In the genomic region with DNA sequence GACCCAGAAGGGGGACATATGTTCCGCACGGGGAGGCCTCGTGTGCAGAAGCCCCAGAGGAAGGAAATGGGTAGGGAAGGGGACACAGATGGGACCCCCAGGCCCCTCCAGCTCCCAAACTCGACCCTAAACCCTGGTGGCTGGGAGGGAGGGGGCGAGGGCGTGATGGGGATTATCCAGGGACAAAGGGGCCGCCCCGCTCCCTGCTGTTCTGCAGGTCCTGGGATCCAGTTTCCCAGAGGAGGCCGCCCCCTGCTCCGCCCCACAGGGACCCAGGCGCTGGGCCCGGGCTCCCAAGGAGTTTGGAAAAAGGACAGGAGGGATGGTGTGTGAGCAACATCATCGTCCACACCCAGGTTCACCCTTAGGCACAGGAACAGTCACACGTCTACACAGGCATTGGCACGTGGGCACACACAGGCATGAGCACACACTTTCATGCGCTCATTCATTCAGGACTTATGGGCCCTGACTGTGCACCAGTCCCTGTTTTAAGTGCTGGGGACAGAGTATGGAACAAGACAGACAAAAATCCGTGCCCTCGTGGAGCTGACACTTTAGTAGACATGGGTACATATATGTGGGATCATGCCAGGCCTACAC, we compare ENCODE assay signal across 17 cellular contexts. TPM values are rescaled to one million over a fixed set of nuclear protein-coding genes. Genes with fewer than 3 reads are reported as not detected.
DNase-seq lines count a peak whose midpoint lies in the region; ATAC-seq, FAIRE-seq and TF ChIP-seq lines count a peak whose summit lies in the region.
"Had no signal": no experiment of that assay in that cellular context is flagged by ENCODE, and none has a peak within 500 bp of the region (broad histone marks: within the 10 kb centered on the region; RNA-seq: fewer than 3 reads in every experiment).

No MANE protein-coding gene starts in this region.

- no peaks in the 10 kb centered on the region for H3K9me3 Mint-ChIP-seq in stimulated activated naive B cell treated with anti-CD40 and anti-IgM and Interleukin-4, amounts not matched to agents 10 μg/mL and 1 μg/mL and 100 μg/mL, for 72 hours
- H3K9me3 Mint-ChIP-seq: CD8-positive, alpha-beta T cell; IgD-negative memory B cell had no signal

- intact Hi-C loops in IMR-90 (cut with micrococcal nuclease) = no loop called here

- H3K79me2 ChIP-seq in H1 (ENCODE audit: control insufficient read depth in 1 of 2, insufficient read depth in 2 of 2, low read length in 2 of 2) = no peaks in the 10 kb centered on the region

- no peak overlapping the region for H2AK9ac ChIP-seq in IMR-90 (replicated peaks; ENCODE audit: low read depth, low read length, poor library complexity)

- FAIRE-seq in H1 (lab: Jason Lieb, UNC) = no peak

- POLR2A ChIA-PET in IMR-90 (lab: Charles Lee; ENCODE audit: unreplicated experiment) = no interaction called here
- POLR2A ChIA-PET in H1 (lab: Charles Lee; ENCODE audit: partially characterized antibody) = interaction anchor here (1.2 to 1.9 kb wide), 4 partner anchors 14 to 66 kb away, joined by 3 to 8 read pairs (median 6); a partner anchor contains a TSS

- whole genome bisulfite sequencing in IMR-90 (ENCODE audit: extremely low coverage in 2 of 2, insufficient read length in 1 of 2), 2 experiments = 58% methylated on average over 7 of the region's 18 CpGs; no CpG with 5 or more reads in 1 of the 2 experiments
- 65% methylated on average over 14 of the region's 18 CpGs; no CpG with 5 or more reads in 1 of the 2 experiments for WGBS in H1 (ENCODE audit: extremely low coverage in 1 of 2, insufficient coverage in 1 of 2, insufficient read length in 1 of 2, insufficient replicate concordance in 2 of 2, low coverage in 1 of 2, low lambda C conversion rate in 2 of 2, missing lambda C conversion rate in 1 of 2), 2 experiments

- H3K27me3 Mint-ChIP-seq in stimulated activated naive B cell treated with anti-CD40 and anti-IgM and Interleukin-4, amounts not matched to agents 10 μg/mL and 1 μg/mL and 100 μg/mL, for 72 hours = peaks cover 0 to 3% of the 10 kb centered on the region in 2 donors
- H3K27me3 Mint-ChIP-seq: B cell, IgD-negative memory B cell had no signal

- in situ Hi-C loops in IMR-90 (cut with MboI; ENCODE audit: low sequenced_read_pairs) = no loop called here

- H2AK5ac ChIP-seq in IMR-90 (ENCODE audit: low read depth, low read length) (no peak overlapping the region), H1 (ENCODE audit: low read depth, low read length) (0 out of 2 replicates have a peak overlapping the region, but pooled peaks have one; percentile 44)

- no peaks in the 10 kb centered on the region for H3K36me3 Mint-ChIP-seq in stimulated activated naive B cell treated with anti-CD40 and anti-IgM and Interleukin-4, amounts not matched to agents 10 μg/mL and 1 μg/mL and 100 μg/mL, for 72 hours
- H3K36me3 Mint-ChIP-seq: CD8-positive, alpha-beta T cell; IgD-negative memory B cell had no signal

- CTCF ChIA-PET in IMR-90 (lab: Yijun Ruan, JAX) = no interaction called here
- CTCF ChIA-PET in H1 (lab: Charles Lee; ENCODE audit: partially characterized antibody) = interaction anchor here (0.7 to 1.9 kb wide), 4 partner anchors 9 to 108 kb away, joined by 3 to 8 read pairs (median 3); no protein-coding TSS in a partner anchor

- H3K18ac ChIP-seq in IMR-90 (ENCODE audit: low read depth, low read length) (no peak overlapping the region), H1 (ENCODE audit: extremely low read depth, low read length) (peak overlapping the region; percentile 86; the same call in 1 of the 2 replicates)

- ATAC-seq in IMR-90 (ENCODE audit: low read depth) = no peak
- ATAC-seq in stimulated activated naive B cell treated with anti-CD40 and anti-IgM and Interleukin-4, amounts not matched to agents 10 μg/mL and 1 μg/mL and 100 μg/mL, for 72 hours (replicated peaks) = no peak
- ATAC-seq in GM21528 (IDR thresholded peaks at IDR 0.05; ENCODE audit: low FRiP score, unreplicated experiment) = no peak
- ATAC-seq: CD8-positive, alpha-beta T cell had no signal

- no peak overlapping the region for H4K5ac ChIP-seq in IMR-90 (ENCODE audit: low read depth, low read length)
- H4K5ac ChIP-seq in H1 (ENCODE audit: insufficient read length, low read depth, low read length) = peak overlapping the region; percentile 9

- dilution Hi-C loops in IMR-90 (cut with HindIII; ENCODE audit: low sequenced_read_pairs, unreplicated experiment) = no loop called here

- TF ChIP-seq POLR2A in IMR-90 (IDR thresholded peaks at IDR 0.05; ENCODE audit: low read depth, low read length) (no peak), H1 (IDR thresholded peaks at IDR 0.05; ENCODE audit: control extremely low read depth in 1 of 2, low read depth in 2 of 2, low read length in 2 of 2) (no peak)

- TF ChIP-seq CTCF in IMR-90 (conservative IDR thresholded peaks at IDR 0.05; ENCODE audit: low read depth, low read length) = no peak
- TF ChIP-seq CTCF in H1 (IDR thresholded peaks at IDR 0.05; ENCODE audit: control extremely low read depth in 1 of 3, insufficient read depth in 1 of 3, low read depth in 1 of 3, low read length in 3 of 3) = no peak

- H2BK12ac ChIP-seq in H1 (ENCODE audit: low read depth, low read length) = peak overlapping the region; percentile 52; the same call in 1 of the 2 replicates

- BruUV-seq in IMR-90 (replicated peaks; lab: Mats Ljungman, UMichigan) = no TSS peak

- no peak overlapping the region for H3K4me2 ChIP-seq in IMR-90 (ENCODE audit: low read depth, low read length)
- H3K4me2 ChIP-seq in H1 (ENCODE audit: insufficient read depth in 1 of 2, low read depth in 2 of 2, low read length in 2 of 2) = peak overlapping the region; percentile 30 to 45
- H3K4me2 ChIP-seq: PC-9 had no signal

- no peak overlapping the region for H3K23ac ChIP-seq in IMR-90 (ENCODE audit: low read depth, low read length)
- H3K23ac ChIP-seq in H1 (ENCODE audit: insufficient read length) = no peak overlapping the region

- H3K9me3 ChIP-seq in IMR-90 (ENCODE audit: control insufficient read depth, insufficient read depth, low read length) (no peaks in the 10 kb centered on the region), H1 (ENCODE audit: insufficient read depth in 2 of 2, low read depth in 1 of 2, low read length in 1 of 2) (no peaks in the 10 kb centered on the region)

- H3K4ac ChIP-seq in IMR-90 (ENCODE audit: low read depth, low read length) (no peak overlapping the region), H1 (replicated peaks; ENCODE audit: insufficient read length, low read depth, low read length) (no peak overlapping the region)

- no peaks in the 10 kb centered on the region for H3K23me2 ChIP-seq in H1 (ENCODE audit: low read depth, low read length)

- no peak overlapping the region for H3K56ac ChIP-seq in IMR-90 (ENCODE audit: extremely low read depth, insufficient read depth, low read length)
- H3K56ac ChIP-seq in H1 (replicated peaks; ENCODE audit: insufficient read length, low read depth, low read length) = no peak overlapping the region

- no peaks in the 10 kb centered on the region for H3K9me1 ChIP-seq in IMR-90 (ENCODE audit: insufficient read depth, low read length)

- H2AFZ ChIP-seq in IMR-90 (replicated peaks; ENCODE audit: low read length, poor library complexity) = peak overlapping the region; percentile 8
- H2AFZ ChIP-seq in H1 (ENCODE audit: low read length) = peak overlapping the region; percentile 65; the same call in 1 of the 2 replicates
- H2AFZ ChIP-seq: PC-9 had no signal

- H3K14ac ChIP-seq in IMR-90 (replicated peaks; ENCODE audit: low read depth, low read length) (no peak overlapping the region), H1 (ENCODE audit: insufficient read length) (no peak overlapping the region)

- no peaks in the 10 kb centered on the region for H3K79me1 ChIP-seq in IMR-90 (ENCODE audit: low read depth in 1 of 2, low read length in 2 of 2)
- no peaks in the 10 kb centered on the region for H3K79me1 ChIP-seq in H1 (ENCODE audit: low read depth, low read length)

- no peak for TF ChIP-seq EP300 in H1 (IDR thresholded peaks at IDR 0.05; ENCODE audit: borderline replicate concordance in 1 of 2, low read depth in 2 of 2, low read length in 2 of 2)

- no peaks in the 10 kb centered on the region for H3K27me3 ChIP-seq in IMR-90 (ENCODE audit: control insufficient read depth, insufficient read depth, low read length)
- no peaks in the 10 kb centered on the region for H3K27me3 ChIP-seq in H1 (replicated peaks in 1 of 4; ENCODE audit: control insufficient read depth in 3 of 4, extremely low read depth in 1 of 4, insufficient read depth in 3 of 4, low read length in 3 of 4)

- no peak for DNase-seq in IMR-90
- peak in 1 of 2 experiments; percentile 65 for DNase-seq in H1 (ENCODE audit: low read depth in 1 of 2, low spot score in 2 of 2)
- DNase-seq in iPS-NIHi11 (ENCODE audit: low spot score) = peak; percentile 61
- DNase-seq in stimulated activated naive B cell treated with anti-CD40 and anti-IgM and Interleukin-4, amounts not matched to agents 10 μg/mL and 1 μg/mL and 100 μg/mL, for 72 hours = no peak
- DNase-seq in activated CD4-positive, CD25-positive, alpha-beta regulatory T cell treated with anti-CD3 and anti-CD28 coated beads, Interleukin-2, amount 50 U/mL, for 72 hours = no peak
- no peak for DNase-seq in stimulated activated CD4-positive, alpha-beta T cell treated with anti-CD3 and anti-CD28 coated beads, Interleukin-12 subunit alpha, Interleukin-12 subunit beta, amount 100 ng/mL, for 4 hours
- no peak for DNase-seq in islet precursor cell
- DNase-seq: CD8-positive, alpha-beta T cell; NCI-H1105 treated with DMSO at 0.1 percent for 48 hours; NCI-H1694 treated with DMSO at 0.1 percent for 48 hours; NCI-H345; NCI-H69; PC-9; SW 1271 had no signal

- no peak overlapping the region for H3K27ac ChIP-seq in IMR-90 (ENCODE audit: insufficient read depth, low read length)
- H3K27ac ChIP-seq in H1 (ENCODE audit: low read depth, low read length) = no peak overlapping the region
- H3K27ac ChIP-seq: PC-9 had no signal

- no peak for TF ChIP-seq RAD21 in IMR-90 (IDR thresholded peaks at IDR 0.05; ENCODE audit: low read length)
- TF ChIP-seq RAD21 in H1 (IDR thresholded peaks at IDR 0.05 in 1 of 2, conservative IDR thresholded peaks at IDR 0.05 in 1 of 2; ENCODE audit: low read depth in 2 of 2, low read length in 2 of 2) = no peak

- H4K20me1 ChIP-seq in IMR-90 (ENCODE audit: insufficient read depth, low read length) (no peaks in the 10 kb centered on the region), H1 (replicated peaks in 1 of 2; ENCODE audit: control insufficient read depth in 1 of 2, insufficient read depth in 2 of 2, low read length in 2 of 2) (no peaks in the 10 kb centered on the region)

- no peak overlapping the region for H2BK15ac ChIP-seq in IMR-90 (ENCODE audit: low read depth, low read length)
- H2BK15ac ChIP-seq in H1 (ENCODE audit: low read length) = peak overlapping the region; percentile 73; the same call in 1 of the 2 replicates

- H2BK5ac ChIP-seq in IMR-90 (ENCODE audit: low read depth, low read length, poor library complexity, severe bottlenecking) (no peak overlapping the region), H1 (ENCODE audit: low read depth, low read length) (no peak overlapping the region)

- no peak overlapping the region for H2BK120ac ChIP-seq in IMR-90 (ENCODE audit: low read depth, low read length)
- no peak overlapping the region for H2BK120ac ChIP-seq in H1 (replicated peaks; ENCODE audit: low read depth, low read length)

- H4K8ac ChIP-seq in IMR-90 (ENCODE audit: low read depth in 2 of 2, low read length in 2 of 2) (no peak overlapping the region), H1 (ENCODE audit: extremely low read depth, insufficient read depth, low read length) (peak overlapping the region; percentile 4; the same call in 1 of the 2 replicates)

- H3K9ac ChIP-seq in IMR-90 (ENCODE audit: low read depth, low read length) (no peak overlapping the region), H1 (replicated peaks in 1 of 4; ENCODE audit: extremely low read depth in 1 of 4, low read depth in 3 of 4, low read length in 3 of 4) (no peak overlapping the region)

- no peak overlapping the region for H2BK20ac ChIP-seq in IMR-90 (ENCODE audit: low read depth, low read length)
- H2BK20ac ChIP-seq in H1 (ENCODE audit: low read length) = no peak overlapping the region

- peaks cover 4% of the 10 kb centered on the region in 2 donors for H3K4me1 Mint-ChIP-seq in stimulated activated naive B cell treated with anti-CD40 and anti-IgM and Interleukin-4, amounts not matched to agents 10 μg/mL and 1 μg/mL and 100 μg/mL, for 72 hours
- H3K4me1 Mint-ChIP-seq: IgD-negative memory B cell had no signal

- no peaks in the 10 kb centered on the region for H3K36me3 ChIP-seq in IMR-90 (ENCODE audit: control insufficient read depth, insufficient read depth, low read length)
- H3K36me3 ChIP-seq in H1 (ENCODE audit: control insufficient read depth in 2 of 4, insufficient read depth in 4 of 4, low read length in 3 of 4) = no peaks in the 10 kb centered on the region

- H3K4me1 ChIP-seq in IMR-90 (ENCODE audit: control insufficient read depth, insufficient read depth, low read length) (no peaks in the 10 kb centered on the region; the same call in 1 of the 2 replicates), H1 (replicated peaks in 1 of 4; ENCODE audit: control insufficient read depth in 3 of 4, insufficient read depth in 4 of 4, low read length in 3 of 4) (peaks cover 0 to 9% (median 7%) of the 10 kb centered on the region in 4 experiments; a peak in 6 of 7 replicates)

- peak overlapping the region; percentile 25 for H3K27ac Mint-ChIP-seq in stimulated activated naive B cell treated with anti-CD40 and anti-IgM and Interleukin-4, amounts not matched to agents 10 μg/mL and 1 μg/mL and 100 μg/mL, for 72 hours
- H3K27ac Mint-ChIP-seq: B cell; CD8-positive, alpha-beta T cell; IgD-negative memory B cell had no signal

- no peak overlapping the region for H4K91ac ChIP-seq in IMR-90 (ENCODE audit: insufficient read depth, low read depth, low read length)
- peak overlapping the region; percentile 39 for H4K91ac ChIP-seq in H1 (replicated peaks; ENCODE audit: insufficient read length, low read length)

- H3K4me3 ChIP-seq in IMR-90 (ENCODE audit: insufficient read depth, low read depth, low read length) = no peak overlapping the region
- no peak overlapping the region for H3K4me3 ChIP-seq in H1 (ENCODE audit: extremely low read depth in 1 of 4, insufficient read depth in 2 of 4, low read depth in 3 of 4, low read length in 4 of 4)
- H3K4me3 ChIP-seq: PC-9 had no signal

- no peak overlapping the region for H3K4me3 Mint-ChIP-seq in stimulated activated naive B cell treated with anti-CD40 and anti-IgM and Interleukin-4, amounts not matched to agents 10 μg/mL and 1 μg/mL and 100 μg/mL, for 72 hours
- H3K4me3 Mint-ChIP-seq: B cell; CD8-positive, alpha-beta T cell; IgD-negative memory B cell had no signal

RNA-seq across cellular contexts. Expression of a gene that starts 12.8 kb away (rescaled TPM):
- 5.0 and 5.8 TPM in 2 replicates for total RNA-seq in IMR-90 (2012; rRNA removed)
- 13.8 and 19.6 TPM in 2 replicates for polyA plus RNA-seq in IMR-90 (2012; rRNA removed)
- 14.1 and 16.6 TPM in 2 replicates for polyA plus RNA-seq in IMR-90 (2012; cell fraction: cytosol; rRNA removed)
- 29.8 and 57.4 TPM in 2 replicates for polyA plus RNA-seq in IMR-90 (2012; cell fraction: nucleus; rRNA removed; ENCODE audit: low replicate concordance)
- total RNA-seq in H1 (2021; fragmentation: NEBNext Ultra II Directional; extraction: Animal tissue kit (Norgen Biotek cat#: 25700)) = 72.2 and 74.8 TPM in 2 replicates
- polyA plus RNA-seq in H1 (2011; rRNA removed) = 47.2 and 77.3 TPM in 2 replicates
- polyA plus RNA-seq in H1 (2011; cell fraction: cytosol; rRNA removed) = 36.7 TPM
- 70.9 TPM for polyA plus RNA-seq in H1 (2011; cell fraction: nucleus; rRNA removed)
- 35.8 to 54.6 TPM (median 48.7 TPM) in 4 replicates for polyA plus RNA-seq in H1 (2012, experiment 1 of 2)
- 41.4 TPM for polyA plus RNA-seq in H1 (2012, experiment 2 of 2)
- 42.8 TPM for polyA plus RNA-seq in H1 (2013, experiment 1 of 2)
- 45.1 TPM for polyA plus RNA-seq in H1 (2013, experiment 2 of 2)
- polyA minus RNA-seq in H1 (2011; rRNA and poly(A)+ RNA removed) = 9.9 and 13.9 TPM in 2 replicates
- 46.6 TPM for polyA minus RNA-seq in H1 (2011; cell fraction: cytosol; rRNA and poly(A)+ RNA removed)
- 25.4 TPM for polyA minus RNA-seq in H1 (2011; cell fraction: nucleus; rRNA and poly(A)+ RNA removed)

RNA-seq across cellular contexts. Expression of a gene that starts 14.1 kb away (rescaled TPM):
- 0.18 and 0.56 TPM in 2 replicates for total RNA-seq in IMR-90 (2012; rRNA removed)
- polyA plus RNA-seq in IMR-90 (2012; rRNA removed) = 12.9 and 13.8 TPM in 2 replicates
- 12.9 and 21.8 TPM in 2 replicates for polyA plus RNA-seq in IMR-90 (2012; cell fraction: cytosol; rRNA removed)
- polyA plus RNA-seq in IMR-90 (2012; cell fraction: nucleus; rRNA removed; ENCODE audit: low replicate concordance) = 10.8 and 14.0 TPM in 2 replicates
- total RNA-seq in H1 (2021; fragmentation: NEBNext Ultra II Directional; extraction: Animal tissue kit (Norgen Biotek cat#: 25700)) = 0.77 and 0.97 TPM in 2 replicates
- polyA plus RNA-seq in H1 (2011; rRNA removed) = 3.4 and 5.0 TPM in 2 replicates
- polyA plus RNA-seq in H1 (2011; cell fraction: cytosol; rRNA removed) = 1.3 TPM
- 3.2 TPM for polyA plus RNA-seq in H1 (2011; cell fraction: nucleus; rRNA removed)
- 0.50 to 1.1 TPM (median 1.00 TPM) in 4 replicates for polyA plus RNA-seq in H1 (2012, experiment 1 of 2)
- polyA plus RNA-seq in H1 (2012, experiment 2 of 2) = 1.0 TPM
- polyA plus RNA-seq in H1 (2013, experiment 1 of 2) = 1.3 TPM
- 1.6 TPM for polyA plus RNA-seq in H1 (2013, experiment 2 of 2)
- 0.71 and 1.3 TPM in 2 replicates for polyA minus RNA-seq in H1 (2011; rRNA and poly(A)+ RNA removed)
- polyA minus RNA-seq in H1 (2011; cell fraction: cytosol; rRNA and poly(A)+ RNA removed) = 0.66 TPM
- polyA minus RNA-seq in H1 (2011; cell fraction: nucleus; rRNA and poly(A)+ RNA removed) = 2.3 TPM
- total RNA-seq: CD8-positive, alpha-beta T cell had no signal
- polyA plus RNA-seq: IgD-negative memory B cell had no signal

RNA-seq across cellular contexts. Expression of a gene that starts 16.7 kb away (rescaled TPM):
- total RNA-seq in IMR-90 (2012; rRNA removed) = 32.3 and 38.6 TPM in 2 replicates
- polyA plus RNA-seq in IMR-90 (2012; rRNA removed) (34.9 and 54.4 TPM in 2 replicates), H1 (2011; rRNA removed) (8.6 and 10.9 TPM in 2 replicates)
- polyA plus RNA-seq in IMR-90 (2012; cell fraction: cytosol; rRNA removed) = 31.1 and 41.3 TPM in 2 replicates
- polyA plus RNA-seq in IMR-90 (2012; cell fraction: nucleus; rRNA removed; ENCODE audit: low replicate concordance) = 14.9 and 16.0 TPM in 2 replicates
- 16.5 and 17.2 TPM in 2 replicates for total RNA-seq in H1 (2021; fragmentation: NEBNext Ultra II Directional; extraction: Animal tissue kit (Norgen Biotek cat#: 25700))
- 11.8 TPM for polyA plus RNA-seq in H1 (2011; cell fraction: cytosol; rRNA removed)
- polyA plus RNA-seq in H1 (2011; cell fraction: nucleus; rRNA removed) = 9.4 TPM
- 7.8 to 12.6 TPM (median 11.7 TPM) in 4 replicates for polyA plus RNA-seq in H1 (2012, experiment 1 of 2)
- polyA plus RNA-seq in H1 (2012, experiment 2 of 2) = 8.9 TPM
- polyA plus RNA-seq in H1 (2013, experiment 1 of 2) = 19.0 TPM
- 19.9 TPM for polyA plus RNA-seq in H1 (2013, experiment 2 of 2)
- 1.2 and 1.8 TPM in 2 replicates for polyA minus RNA-seq in H1 (2011; rRNA and poly(A)+ RNA removed)
- polyA minus RNA-seq in H1 (2011; cell fraction: cytosol; rRNA and poly(A)+ RNA removed) = 5.0 TPM
- 4.0 TPM for polyA minus RNA-seq in H1 (2011; cell fraction: nucleus; rRNA and poly(A)+ RNA removed)

RNA-seq across cellular contexts. Expression of a gene that starts 38.3 kb away (rescaled TPM):
- total RNA-seq in IMR-90 (2012; rRNA removed) = 6.8 and 6.9 TPM in 2 replicates
- polyA plus RNA-seq in IMR-90 (2012; rRNA removed) = 16.9 TPM in 2 replicates
- polyA plus RNA-seq in IMR-90 (2012; cell fraction: cytosol; rRNA removed) = 16.1 and 29.4 TPM in 2 replicates
- polyA plus RNA-seq in IMR-90 (2012; cell fraction: nucleus; rRNA removed; ENCODE audit: low replicate concordance) = 12.4 and 15.2 TPM in 2 replicates
- total RNA-seq in H1 (2021; fragmentation: NEBNext Ultra II Directional; extraction: Animal tissue kit (Norgen Biotek cat#: 25700)) = 8.7 and 10.0 TPM in 2 replicates
- polyA plus RNA-seq in H1 (2011; rRNA removed) = 24.5 and 26.8 TPM in 2 replicates
- polyA plus RNA-seq in H1 (2011; cell fraction: cytosol; rRNA removed) = 15.8 TPM
- 15.7 TPM for polyA plus RNA-seq in H1 (2011; cell fraction: nucleus; rRNA removed)
- 6.0 to 11.3 TPM (median 9.0 TPM) in 4 replicates for polyA plus RNA-seq in H1 (2012, experiment 1 of 2)
- polyA plus RNA-seq in H1 (2012, experiment 2 of 2) = 10.6 TPM
- 10.8 TPM for polyA plus RNA-seq in H1 (2013, experiment 1 of 2)
- 13.1 TPM for polyA plus RNA-seq in H1 (2013, experiment 2 of 2)
- polyA minus RNA-seq in H1 (2011; rRNA and poly(A)+ RNA removed) = 11.8 and 13.4 TPM in 2 replicates
- polyA minus RNA-seq in H1 (2011; cell fraction: cytosol; rRNA and poly(A)+ RNA removed) = 6.5 TPM
- 8.5 TPM for polyA minus RNA-seq in H1 (2011; cell fraction: nucleus; rRNA and poly(A)+ RNA removed)

RNA-seq across cellular contexts. Expression of a gene that starts 47.0 kb away (rescaled TPM):
- total RNA-seq in IMR-90 (2012; rRNA removed) = 0.54 and 0.56 TPM in 2 replicates
- polyA plus RNA-seq in IMR-90 (2012; rRNA removed) (5.8 and 6.5 TPM in 2 replicates), H1 (2011; rRNA removed) (4.8 and 8.3 TPM in 2 replicates)
- 3.3 and 4.8 TPM in 2 replicates for polyA plus RNA-seq in IMR-90 (2012; cell fraction: cytosol; rRNA removed)
- 16.4 and 29.7 TPM in 2 replicates for polyA plus RNA-seq in IMR-90 (2012; cell fraction: nucleus; rRNA removed; ENCODE audit: low replicate concordance)
- total RNA-seq in H1 (2021; fragmentation: NEBNext Ultra II Directional; extraction: Animal tissue kit (Norgen Biotek cat#: 25700)) = 29.0 and 29.6 TPM in 2 replicates
- 3.2 TPM for polyA plus RNA-seq in H1 (2011; cell fraction: cytosol; rRNA removed)
- 20.7 TPM for polyA plus RNA-seq in H1 (2011; cell fraction: nucleus; rRNA removed)
- polyA plus RNA-seq in H1 (2012, experiment 1 of 2) = 23.3 to 31.8 TPM (median 27.5 TPM) in 4 replicates
- polyA plus RNA-seq in H1 (2012, experiment 2 of 2) = 13.9 TPM
- polyA plus RNA-seq in H1 (2013, experiment 1 of 2) = 18.4 TPM
- 18.0 TPM for polyA plus RNA-seq in H1 (2013, experiment 2 of 2)
- polyA minus RNA-seq in H1 (2011; rRNA and poly(A)+ RNA removed) = 3.2 and 4.1 TPM in 2 replicates
- polyA minus RNA-seq in H1 (2011; cell fraction: cytosol; rRNA and poly(A)+ RNA removed) = 8.7 TPM
- polyA minus RNA-seq in H1 (2011; cell fraction: nucleus; rRNA and poly(A)+ RNA removed) = 9.1 TPM

Comparison
In these comparisons a context has a peak if more than half of its experiments do, and no peak if none do; other contexts are left out.
1. RNA of a gene that starts 12.8 kb away (total RNA-seq): 72.2 to 74.8 TPM in H1; 5.0 to 5.8 TPM in IMR-90; every median in the first group is over 10 times any median in the second.